ENCODE assay signal across 26 cellular contexts in the genomic region with DNA sequence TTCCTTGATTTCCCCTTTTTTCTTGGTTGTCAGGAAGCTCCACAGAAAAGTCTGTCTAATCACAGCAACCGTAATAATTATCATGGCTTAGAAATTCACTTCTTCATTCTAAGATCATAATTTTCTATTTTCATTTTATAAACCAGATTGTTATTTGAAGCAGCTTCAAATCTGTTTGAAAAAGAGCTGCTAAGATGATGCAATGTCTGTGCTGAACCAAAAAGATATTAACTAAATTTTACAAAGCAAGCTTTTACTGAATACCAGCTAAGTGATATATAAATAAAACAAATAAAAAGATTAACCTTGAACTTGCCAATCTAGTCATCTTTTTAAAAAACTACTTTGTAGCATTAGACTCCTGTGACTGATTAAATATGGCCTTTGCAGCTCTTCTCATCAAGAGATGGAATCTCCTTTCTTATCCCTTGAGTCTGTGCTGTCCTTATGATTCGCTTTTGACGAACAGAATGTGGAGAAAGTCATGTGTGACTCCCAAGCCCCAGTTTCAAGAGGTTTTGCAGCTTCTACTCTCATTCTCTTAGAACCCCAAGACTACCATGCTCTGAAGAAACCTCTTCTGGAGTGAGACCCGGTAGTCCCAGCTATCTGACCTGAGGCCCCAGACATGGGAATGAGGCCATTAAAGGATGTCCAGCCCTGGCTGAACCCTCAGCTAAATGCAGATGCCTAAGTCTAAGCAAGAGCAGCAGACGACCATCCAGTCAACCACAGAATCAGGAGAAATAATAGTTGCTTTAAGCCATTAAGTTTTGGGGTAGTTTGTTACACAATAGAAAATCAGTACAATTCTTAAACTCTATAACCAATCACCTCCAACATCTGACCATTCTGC. TPM values are rescaled to one million over a fixed set of nuclear protein-coding genes. Genes with fewer than 3 reads are reported as not detected.
DNase-seq lines count a peak whose midpoint lies in the region; ATAC-seq, FAIRE-seq and TF ChIP-seq lines count a peak whose summit lies in the region.
"Had no signal": no experiment of that assay in that cellular context is flagged by ENCODE, and none has a peak within 500 bp of the region (broad histone marks: within the 10 kb centered on the region; RNA-seq: fewer than 3 reads in every experiment).

No MANE protein-coding gene starts in this region.

- H3K4me1 ChIP-seq in heart right ventricle (peaks cover 0 to 45% (median 25%) of the 10 kb centered on the region in 9 donors), right atrium auricular region (no peaks in the 10 kb centered on the region), astrocyte (ENCODE audit: insufficient read depth, low read length) (no peaks in the 10 kb centered on the region), neutrophil (ENCODE audit: control insufficient read depth in 1 of 2, insufficient read depth in 1 of 2, low read depth in 1 of 2, low read length in 1 of 2) (peaks cover 61 to 77% of the 10 kb centered on the region in 2 experiments)
- H3K4me1 ChIP-seq: esophagus squamous epithelium, gastroesophageal sphincter, tibial artery had no signal

- ATAC-seq in heart right ventricle = peak in 1 of 8 donors; percentile 36
- ATAC-seq: gastroesophageal sphincter; naive thymus-derived CD4-positive, alpha-beta T cell had no signal

- 77 to 85% methylated on average over 5 of the region's 5 CpGs for WGBS in heart right ventricle, 2 donors

- H3K9me3 ChIP-seq in heart right ventricle (no peaks in the 10 kb centered on the region), right atrium auricular region (no peaks in the 10 kb centered on the region), astrocyte (ENCODE audit: insufficient read depth, low read depth, low read length) (no peaks in the 10 kb centered on the region), neutrophil (peaks cover 78% of the 10 kb centered on the region)
- H3K9me3 ChIP-seq: esophagus squamous epithelium, gastroesophageal sphincter, tibial artery had no signal

- no peak overlapping the region for H3K9ac ChIP-seq in astrocyte (ENCODE audit: low read length)

- H2AFZ ChIP-seq in astrocyte (ENCODE audit: low read depth, low read length) = no peak overlapping the region

- peaks cover 70% of the 10 kb centered on the region for H3K36me3 Mint-ChIP-seq in activated CD4-positive, alpha-beta T cell treated with anti-CD3 and anti-CD28 coated beads, Interleukin-2, amount 10 ng/mL, durations not matched to agents 24 days and 14 days (ENCODE audit: low read depth)
- peaks cover 9% of the 10 kb centered on the region for H3K36me3 Mint-ChIP-seq in astrocyte (ENCODE audit: low read depth, unreplicated experiment)

- H4K20me1 ChIP-seq in astrocyte (ENCODE audit: insufficient read depth, low read length) = no peaks in the 10 kb centered on the region

- peaks cover 0 to 98% (median 35%) of the 10 kb centered on the region in 9 donors for H3K36me3 ChIP-seq in heart right ventricle
- H3K36me3 ChIP-seq in right atrium auricular region = peaks cover 92% of the 10 kb centered on the region
- peaks cover 4% of the 10 kb centered on the region for H3K36me3 ChIP-seq in astrocyte (ENCODE audit: insufficient read depth, low read length)
- H3K36me3 ChIP-seq in neutrophil = peaks cover 100% of the 10 kb centered on the region

- no peaks in the 10 kb centered on the region for H3K27me3 Mint-ChIP-seq in activated CD4-positive, alpha-beta T cell treated with anti-CD3 and anti-CD28 coated beads, Interleukin-2, amount 10 ng/mL, durations not matched to agents 24 days and 14 days
- no peaks in the 10 kb centered on the region for H3K27me3 Mint-ChIP-seq in astrocyte (ENCODE audit: low read depth, unreplicated experiment)
- H3K27me3 Mint-ChIP-seq: CD4-positive, alpha-beta T cell; naive thymus-derived CD4-positive, alpha-beta T cell had no signal

- H3K4me3 ChIP-seq in heart right ventricle (no peak overlapping the region), right atrium auricular region (no peak overlapping the region), astrocyte (ENCODE audit: insufficient read depth, low read depth, low read length) (no peak overlapping the region), neutrophil (ENCODE audit: low read depth in 1 of 2, low read length in 1 of 2) (peak overlapping the region in 1 of 2 experiments; percentile 28)
- H3K4me3 ChIP-seq: esophagus squamous epithelium, gastroesophageal sphincter, tibial artery had no signal

- no peaks in the 10 kb centered on the region for H3K9me3 Mint-ChIP-seq in activated CD4-positive, alpha-beta T cell treated with anti-CD3 and anti-CD28 coated beads, Interleukin-2, amount 10 ng/mL, durations not matched to agents 24 days and 14 days
- H3K9me3 Mint-ChIP-seq in astrocyte (ENCODE audit: unreplicated experiment) = no peaks in the 10 kb centered on the region
- H3K9me3 Mint-ChIP-seq: CD4-positive, alpha-beta T cell; mesothelial cell of epicardium; naive thymus-derived CD4-positive, alpha-beta T cell; T-helper 2 cell treated with Interferon-gamma antibody and Interleukin-4, amounts not matched to agents 5 μg/mL and 100 μg/mL, for 36 hours had no signal

- peak overlapping the region in 6 of 10 donors; percentile 10 to 61 (median 36) for H3K27ac ChIP-seq in heart right ventricle
- peak overlapping the region in 1 of 2 donors; percentile 62 for H3K27ac ChIP-seq in right atrium auricular region
- H3K27ac ChIP-seq in astrocyte (ENCODE audit: low read depth, low read length) = no peak overlapping the region
- peak overlapping the region; percentile 96 for H3K27ac ChIP-seq in neutrophil
- H3K27ac ChIP-seq: gastroesophageal sphincter, tibial artery had no signal

- H3K4me2 ChIP-seq in astrocyte (ENCODE audit: low read length) = no peak overlapping the region

- H3K27ac Mint-ChIP-seq in activated CD4-positive, alpha-beta T cell treated with anti-CD3 and anti-CD28 coated beads, Interleukin-2, amount 10 ng/mL, durations not matched to agents 24 days and 14 days = no peak overlapping the region
- peak overlapping the region; percentile 66 for H3K27ac Mint-ChIP-seq in astrocyte (ENCODE audit: unreplicated experiment)
- H3K27ac Mint-ChIP-seq: CD4-positive, alpha-beta T cell; mesothelial cell of epicardium; naive thymus-derived CD4-positive, alpha-beta T cell; T-helper 2 cell treated with Interferon-gamma antibody and Interleukin-4, amounts not matched to agents 5 μg/mL and 100 μg/mL, for 36 hours had no signal

- no peak overlapping the region for H3K4me3 Mint-ChIP-seq in activated CD4-positive, alpha-beta T cell treated with anti-CD3 and anti-CD28 coated beads, Interleukin-2, amount 10 ng/mL, durations not matched to agents 24 days and 14 days
- H3K4me3 Mint-ChIP-seq in astrocyte (ENCODE audit: unreplicated experiment) = no peak overlapping the region
- H3K4me3 Mint-ChIP-seq: CD4-positive, alpha-beta T cell; mesothelial cell of epicardium; naive thymus-derived CD4-positive, alpha-beta T cell; T-helper 2 cell treated with Interferon-gamma antibody and Interleukin-4, amounts not matched to agents 5 μg/mL and 100 μg/mL, for 36 hours had no signal

- intact Hi-C loops in activated CD4-positive, alpha-beta T cell treated with anti-CD3 and anti-CD28 coated beads, Interleukin-2, amount 10 ng/mL, durations not matched to agents 24 days and 14 days (cut with micrococcal nuclease) = no loop called here
- intact Hi-C loops in heart right ventricle (cut with DNase I) = loop anchor here in 2 of 10 donors (10.0 kb wide), 2 partner anchors 86 to 96 kb away; no protein-coding TSS in a partner anchor

- FAIRE-seq in astrocyte (lab: Jason Lieb, UNC) = no peak
- FAIRE-seq: endometrium, GM12891 had no signal

- H3K27me3 ChIP-seq in heart right ventricle (no peaks in the 10 kb centered on the region), right atrium auricular region (no peaks in the 10 kb centered on the region), astrocyte (ENCODE audit: insufficient read depth, low read length) (no peaks in the 10 kb centered on the region), neutrophil (no peaks in the 10 kb centered on the region)
- H3K27me3 ChIP-seq: esophagus squamous epithelium, gastroesophageal sphincter, tibial artery had no signal

- H3K4me1 Mint-ChIP-seq in activated CD4-positive, alpha-beta T cell treated with anti-CD3 and anti-CD28 coated beads, Interleukin-2, amount 10 ng/mL, durations not matched to agents 24 days and 14 days = peaks cover 18% of the 10 kb centered on the region
- H3K4me1 Mint-ChIP-seq in astrocyte (ENCODE audit: low read depth, unreplicated experiment) = no peaks in the 10 kb centered on the region
- H3K4me1 Mint-ChIP-seq: mesothelial cell of epicardium had no signal

- DNase-seq in activated CD4-positive, alpha-beta T cell treated with anti-CD3 and anti-CD28 coated beads, Interleukin-2, amount 10 ng/mL, durations not matched to agents 24 days and 14 days = peak; percentile 48
- no peak for DNase-seq in activated CD4-positive, alpha-beta T cell treated with anti-CD3 and anti-CD28 coated beads for 48 hours
- DNase-seq in heart right ventricle (no peak), right atrium auricular region (ENCODE audit: low spot score) (no peak), astrocyte (ENCODE audit: low read depth) (no peak), DMS 273 treated with DMSO at 0.1 percent for 48 hours (lab: John Stamatoyannopoulos, UW) (no peak), OCI-M1 (lab: John Stamatoyannopoulos, UW) (no peak)
- DNase-seq: 8988T; activated CD4-positive, alpha-beta T cell treated with anti-CD3 and anti-CD28 coated beads for 4 hours; activated naive CD4-positive, alpha-beta T cell; AML-193; aorta; CD4-positive, alpha-beta T cell; EL; esophagus squamous epithelium; Kasumi-1; naive thymus-derived CD4-positive, alpha-beta T cell; NCI-H446 treated with DMSO at 0.1 percent for 48 hours; stimulated activated CD8-positive, alpha-beta memory T cell treated with anti-CD3 and anti-CD28 coated beads, Interleukin-4, amount 100 ng/mL, for 48 hours; tibial artery had no signal

- no peaks in the 10 kb centered on the region for H3K79me2 ChIP-seq in astrocyte (ENCODE audit: insufficient read depth, low read length)

- TF ChIP-seq CTCF in heart right ventricle (IDR thresholded peaks at IDR 0.05) (no peak), right atrium auricular region (IDR thresholded peaks at IDR 0.05) (no peak), astrocyte (IDR thresholded peaks at IDR 0.05; ENCODE audit: insufficient read depth, low read depth, low read length) (no peak), neutrophil (IDR thresholded peaks at IDR 0.05) (no peak)

RNA-seq across cellular contexts. Expression of a gene that starts 14.4 kb away (rescaled TPM):
- 480 and 484 TPM in 2 replicates for total RNA-seq in activated CD4-positive, alpha-beta T cell treated with anti-CD3 and anti-CD28 coated beads, Interleukin-2, amount 10 ng/mL, durations not matched to agents 24 days and 14 days
- total RNA-seq in heart right ventricle (100 to 1,000 TPM in 5 of 10 donors, 10 to 100 TPM in 5; 76.9 to 404 (median 100) TPM), right atrium auricular region (100 to 1,000 TPM; 143 to 194 TPM), astrocyte (42.3 and 52.1 TPM in 2 replicates)
- 10 to 100 TPM; 32.2 to 97.8 TPM for polyA plus RNA-seq in heart right ventricle
